20 cellular contexts compared by ENCODE assay signal in genomic region chr17:33121756-33122155, GRCh38.
DNase-seq lines count a peak whose midpoint lies in the region; ATAC-seq, FAIRE-seq and TF ChIP-seq lines count a peak whose summit lies in the region.
"Had no signal": no experiment of that assay in that cellular context is flagged by ENCODE, and none has a peak within 500 bp of the region (broad histone marks: within the 10 kb centered on the region; RNA-seq: fewer than 3 reads in every experiment).

No MANE protein-coding gene starts in this region.

- no peak overlapping the region for H3K4me3 Mint-ChIP-seq in naive thymus-derived CD4-positive, alpha-beta T cell
- H3K4me3 Mint-ChIP-seq: B cell; CD4-positive, alpha-beta T cell; HFFc6 had no signal

- H4K20me1 ChIP-seq in BLaER1 treated with 17β-estradiol and CSF1 and Interleukin-3, amounts not matched to agents 10 nM and 100 nM: no peaks in the 10 kb centered on the region; a peak in 1 of 22 replicates
- H4K20me1 ChIP-seq in keratinocyte (ENCODE audit: control insufficient read depth, extremely low read depth, insufficient read depth, low read length): no peaks in the 10 kb centered on the region

- peak overlapping the region in 1 of 10 experiments; percentile 1; a peak in 1 of 20 replicates for H3K4me3 ChIP-seq in BLaER1 treated with 17β-estradiol and CSF1 and Interleukin-3, amounts not matched to agents 10 nM and 100 nM
- no peak overlapping the region for H3K4me3 ChIP-seq in keratinocyte (ENCODE audit: control insufficient read depth in 2 of 3, extremely low read depth in 1 of 3, insufficient read depth in 2 of 3, low read depth in 1 of 3, low read length in 3 of 3)
- H3K4me3 ChIP-seq in naive thymus-derived CD4-positive, alpha-beta T cell (ENCODE audit: low read length): no peak overlapping the region

- peaks cover 3 to 29% (median 26%) of the 10 kb centered on the region in 5 donors for H3K27me3 Mint-ChIP-seq in naive thymus-derived CD4-positive, alpha-beta T cell

- TF ChIP-seq CTCF in RWPE1 (conservative IDR thresholded peaks at IDR 0.05; ENCODE audit: low read depth) (no peak), keratinocyte (optimal IDR thresholded peaks at IDR 0.05 in 1 of 3, IDR thresholded peaks at IDR 0.05 in 1 of 3, conservative IDR thresholded peaks at IDR 0.05 in 1 of 3; ENCODE audit: extremely low read depth in 1 of 3, insufficient read depth in 2 of 3, low read length in 3 of 3) (no peak)

- no peak for ATAC-seq in naive thymus-derived CD4-positive, alpha-beta T cell
- no peak for ATAC-seq in GM19395 (IDR thresholded peaks at IDR 0.05; ENCODE audit: unreplicated experiment)
- ATAC-seq: HCT116 had no signal

- H3K27me3 ChIP-seq in BLaER1 treated with 17β-estradiol and CSF1 and Interleukin-3, amounts not matched to agents 10 nM and 100 nM: no peaks in the 10 kb centered on the region
- no peaks in the 10 kb centered on the region for H3K27me3 ChIP-seq in keratinocyte (ENCODE audit: control insufficient read depth, extremely low read depth, insufficient read depth, low read length)
- peaks cover 0 to 3% of the 10 kb centered on the region in 2 donors for H3K27me3 ChIP-seq in naive thymus-derived CD4-positive, alpha-beta T cell (ENCODE audit: control insufficient read depth in 2 of 2, insufficient read depth in 2 of 2, low read length in 2 of 2)

- POLR2A ChIA-PET in RWPE1 (lab: Yijun Ruan, JAX; ENCODE audit: low non-redundant PET): interaction anchor here (0.5 kb wide), 1 partner anchor 253 kb away, joined by 3 read pairs; no protein-coding TSS in a partner anchor
- POLR2A ChIA-PET in naive thymus-derived CD4-positive, alpha-beta T cell (lab: Charles Lee): no interaction called here

- DNase-seq in DMS79 treated with DMSO at 0.1 percent for 48 hours (lab: John Stamatoyannopoulos, UW): peak; percentile 71
- DNase-seq in DMS79 (lab: John Stamatoyannopoulos, UW): no peak
- no peak for DNase-seq in RWPE1 (ENCODE audit: low spot score)
- DNase-seq in keratinocyte (ENCODE audit: low read depth, low spot score): no peak
- DNase-seq in naive thymus-derived CD4-positive, alpha-beta T cell: no peak
- DNase-seq in urothelium cell line (ENCODE audit: low spot score): no peak
- DNase-seq: Caco-2; CD4-positive, alpha-beta T cell; GF-D8; GOT3; H7; HFFc6 had no signal

- H3K27ac ChIP-seq in BLaER1 treated with 17β-estradiol and CSF1 and Interleukin-3, amounts not matched to agents 10 nM and 100 nM: peak overlapping the region in 6 of 11 experiments; percentile 31 to 70 (median 48); a peak in 9 of 22 replicates
- peak overlapping the region; percentile 9 for H3K27ac ChIP-seq in RWPE1
- H3K27ac ChIP-seq in keratinocyte (ENCODE audit: control insufficient read depth, insufficient read depth, low read length): no peak overlapping the region
- H3K27ac ChIP-seq in naive thymus-derived CD4-positive, alpha-beta T cell (ENCODE audit: low read depth, low read length): no peak overlapping the region
- H3K27ac ChIP-seq: 22Rv1, C4-2B, HL-60 had no signal

- H3K9ac ChIP-seq in BLaER1 treated with 17β-estradiol and CSF1 and Interleukin-3, amounts not matched to agents 10 nM and 100 nM: peak overlapping the region in 1 of 11 experiments; percentile 31; a peak in 2 of 22 replicates
- no peak overlapping the region for H3K9ac ChIP-seq in keratinocyte (ENCODE audit: control insufficient read depth, extremely low read depth, insufficient read depth, low read length)

- H3K36me3 Mint-ChIP-seq in naive thymus-derived CD4-positive, alpha-beta T cell: no peaks in the 10 kb centered on the region

- no peaks in the 10 kb centered on the region for H3K9me3 ChIP-seq in BLaER1 treated with 17β-estradiol and CSF1 and Interleukin-3, amounts not matched to agents 10 nM and 100 nM (replicated peaks in 1 of 11)
- no peaks in the 10 kb centered on the region for H3K9me3 ChIP-seq in keratinocyte (ENCODE audit: control insufficient read depth, low read depth, low read length)
- no peaks in the 10 kb centered on the region for H3K9me3 ChIP-seq in naive thymus-derived CD4-positive, alpha-beta T cell (ENCODE audit: control insufficient read depth in 2 of 3, low read length in 3 of 3)
- H3K9me3 ChIP-seq: Caco-2 had no signal

- H3K4me1 Mint-ChIP-seq in naive thymus-derived CD4-positive, alpha-beta T cell: no peaks in the 10 kb centered on the region
- H3K4me1 Mint-ChIP-seq: B cell had no signal

- dilution Hi-C loops in keratinocyte (cut with MboI; ENCODE audit: extremely low pct_ligation_motif_present, low sequenced_read_pairs): no loop called here

- H3K36me3 ChIP-seq in BLaER1 treated with 17β-estradiol and CSF1 and Interleukin-3, amounts not matched to agents 10 nM and 100 nM: no peaks in the 10 kb centered on the region
- H3K36me3 ChIP-seq in keratinocyte (ENCODE audit: control insufficient read depth in 2 of 2, extremely low read depth in 1 of 2, insufficient read depth in 2 of 2, low read length in 2 of 2): no peaks in the 10 kb centered on the region
- H3K36me3 ChIP-seq in naive thymus-derived CD4-positive, alpha-beta T cell (ENCODE audit: control insufficient read depth in 2 of 3, insufficient read depth in 3 of 3, low read length in 3 of 3): no peaks in the 10 kb centered on the region

- no peak overlapping the region for H3K27ac Mint-ChIP-seq in naive thymus-derived CD4-positive, alpha-beta T cell
- H3K27ac Mint-ChIP-seq: B cell; CD4-positive, alpha-beta T cell; HFFc6 had no signal

- peaks cover 0 to 3% (median 0%) of the 10 kb centered on the region in 11 donors for H3K9me3 Mint-ChIP-seq in naive thymus-derived CD4-positive, alpha-beta T cell
- H3K9me3 Mint-ChIP-seq: CD4-positive, alpha-beta T cell had no signal

- H3K79me2 ChIP-seq in keratinocyte (ENCODE audit: control insufficient read depth, insufficient read depth, low read length): no peaks in the 10 kb centered on the region

- FAIRE-seq in keratinocyte (lab: Jason Lieb, UNC) (peak; percentile 72), urothelium cell line (lab: Jason Lieb, UNC) (no peak)
- FAIRE-seq: D721Med had no signal

- intact Hi-C loops in naive thymus-derived CD4-positive, alpha-beta T cell (cut with micrococcal nuclease): no loop called here

- H3K4me1 ChIP-seq in BLaER1 treated with 17β-estradiol and CSF1 and Interleukin-3, amounts not matched to agents 10 nM and 100 nM: peaks cover 11 to 43% (median 32%) of the 10 kb centered on the region in 10 experiments
- peaks cover 11% of the 10 kb centered on the region for H3K4me1 ChIP-seq in keratinocyte (ENCODE audit: control insufficient read depth, extremely low read depth, insufficient read depth, low read length)
- H3K4me1 ChIP-seq in naive thymus-derived CD4-positive, alpha-beta T cell (ENCODE audit: control insufficient read depth in 2 of 2, insufficient read depth in 2 of 2, low read length in 2 of 2): no peaks in the 10 kb centered on the region
- H3K4me1 ChIP-seq: Caco-2 had no signal

- no peak overlapping the region for H2AFZ ChIP-seq in keratinocyte (ENCODE audit: control insufficient read depth, low read length)

- peak overlapping the region; percentile 38 to 96 (median 79) for H3K4me2 ChIP-seq in BLaER1 treated with 17β-estradiol and CSF1 and Interleukin-3, amounts not matched to agents 10 nM and 100 nM
- H3K4me2 ChIP-seq in keratinocyte (ENCODE audit: control insufficient read depth, extremely low read depth, insufficient read depth, low read depth, low read length): no peak overlapping the region

- CTCF ChIA-PET in RWPE1 (lab: Yijun Ruan, JAX): no interaction called here
- CTCF ChIA-PET in naive thymus-derived CD4-positive, alpha-beta T cell (lab: Charles Lee): no interaction called here

- no peaks in the 10 kb centered on the region for H3K9me1 ChIP-seq in keratinocyte (ENCODE audit: control insufficient read depth, extremely low read depth, insufficient read depth, low read length)

Comparison
In these comparisons a context has a peak if more than half of its experiments do, and no peak if none do; other contexts are left out.
1. H3K27ac ChIP-seq: peak in BLaER1 treated with 17β-estradiol and CSF1 and Interleukin-3, amounts not matched to agents 10 nM and 100 nM (6 of 11) and RWPE1 (single experiment); none in keratinocyte (single experiment) and naive thymus-derived CD4-positive, alpha-beta T cell (single experiment).